ENCODE assay signal across 8 cellular contexts in genomic region chr14:61525293-61526011, GRCh38.
DNase-seq lines count a peak whose midpoint lies in the region; ATAC-seq and TF ChIP-seq lines count a peak whose summit lies in the region.

No MANE protein-coding gene starts in this region.

- ATAC-seq in HCT116 (peak; percentile 85), left ventricle myocardium superior (peak; percentile 82)

- TF ChIP-seq CTCF in HCT116 (IDR thresholded peaks at IDR 0.05 in 2 of 3, conservative IDR thresholded peaks at IDR 0.05 in 1 of 3; ENCODE audit: borderline replicate concordance in 1 of 3, insufficient read depth in 1 of 3, low read depth in 2 of 3, low read length in 2 of 3) = no peak

- DNase-seq in ELF-1 (ENCODE audit: low read depth, low spot score) (peak; percentile 59), HCT116 (ENCODE audit: low read depth, low spot score) (peak; percentile 97), NOMO-1 treated with DMSO at 0.1 percent for 48 hours (lab: John Stamatoyannopoulos, UW; ENCODE audit: unreplicated experiment) (peak; percentile 56), left ventricle myocardium superior (peak; percentile 76), 8988T (no peak), DMS 273 (lab: John Stamatoyannopoulos, UW; ENCODE audit: unreplicated experiment) (no peak)
- DNase-seq in activated T-helper 2 cell treated with anti-CD3 and anti-CD28 coated beads, Interferon-gamma antibody, Interleukin-2, Interleukin-4, amounts not matched to agents 10 μg/mL and 5 μg/mL and 100 μg/mL, durations not matched to agents 14 hours and 24 hours and 36 hours (ENCODE audit: low spot score) = peak; percentile 60
- DNase-seq in stimulated activated CD4-positive, alpha-beta T cell treated with anti-CD3 and anti-CD28 coated beads, Interleukin-2, amount 100 ng/mL, for 48 hours = peak; percentile 57 to 63

- peak; percentile 13; the same call in 1 of the 2 replicates for TF ChIP-seq RAD21 in HCT116 (IDR thresholded peaks at IDR 0.05; ENCODE audit: low read depth)

- H3K4me1 ChIP-seq in HCT116 (ENCODE audit: control insufficient read depth in 1 of 2, insufficient read depth in 2 of 2, low read length in 2 of 2) = peaks cover 63 to 66% of the 10 kb centered on the region in 2 experiments

- H3K9me3 Mint-ChIP-seq in activated T-helper 2 cell treated with anti-CD3 and anti-CD28 coated beads, Interferon-gamma antibody, Interleukin-2, Interleukin-4, amounts not matched to agents 10 μg/mL and 5 μg/mL and 100 μg/mL, durations not matched to agents 14 hours and 24 hours and 36 hours = peaks cover 6% of the 10 kb centered on the region

- H3K79me2 ChIP-seq in HCT116 (ENCODE audit: insufficient read depth, low read length) = no peaks in the 10 kb centered on the region

- H2AFZ ChIP-seq in HCT116 (ENCODE audit: low read depth, low read length, poor library complexity, severe bottlenecking) = no peak overlapping the region

- no peaks in the 10 kb centered on the region for H3K9me2 ChIP-seq in HCT116 (ENCODE audit: insufficient read depth)

- peak overlapping the region; percentile 74 for H3K27ac Mint-ChIP-seq in activated T-helper 2 cell treated with anti-CD3 and anti-CD28 coated beads, Interferon-gamma antibody, Interleukin-2, Interleukin-4, amounts not matched to agents 10 μg/mL and 5 μg/mL and 100 μg/mL, durations not matched to agents 14 hours and 24 hours and 36 hours

- no peak for TF ChIP-seq POLR2A in HCT116 (IDR thresholded peaks at IDR 0.05; ENCODE audit: borderline replicate concordance, extremely low read depth, insufficient read depth, insufficient read length)

- peak overlapping the region; percentile 92 for H3K27ac ChIP-seq in HCT116 (ENCODE audit: low read depth, low read length)

- H3K9ac ChIP-seq in HCT116 (ENCODE audit: low read length) = peak overlapping the region; percentile 48

- no peaks in the 10 kb centered on the region for H3K27me3 Mint-ChIP-seq in activated T-helper 2 cell treated with anti-CD3 and anti-CD28 coated beads, Interferon-gamma antibody, Interleukin-2, Interleukin-4, amounts not matched to agents 10 μg/mL and 5 μg/mL and 100 μg/mL, durations not matched to agents 14 hours and 24 hours and 36 hours (ENCODE audit: low read depth)

- peak overlapping the region; percentile 71 for H3K4me2 ChIP-seq in HCT116 (ENCODE audit: low read length)

- no peaks in the 10 kb centered on the region for H3K36me3 ChIP-seq in HCT116 (ENCODE audit: control insufficient read depth in 1 of 2, insufficient read depth in 2 of 2, low read length in 2 of 2)

- H4K20me1 ChIP-seq in HCT116 (ENCODE audit: insufficient read depth) = no peaks in the 10 kb centered on the region

- H3K4me3 Mint-ChIP-seq in activated T-helper 2 cell treated with anti-CD3 and anti-CD28 coated beads, Interferon-gamma antibody, Interleukin-2, Interleukin-4, amounts not matched to agents 10 μg/mL and 5 μg/mL and 100 μg/mL, durations not matched to agents 14 hours and 24 hours and 36 hours (ENCODE audit: low read depth) = peak overlapping the region; percentile 2

- RAD21 ChIA-PET in HCT116 (lab: Charles Lee; ENCODE audit: low non-redundant PET in 1 of 2, low total read pairs in 2 of 2, uncharacterized antibody in 2 of 2, unreplicated experiment in 2 of 2) = interaction anchor here (1.0 to 1.5 kb wide), 4 partner anchors 12 to 312 kb away, joined by 3 to 6 read pairs (median 5); no protein-coding TSS in a partner anchor

- peak overlapping the region in 1 of 2 experiments; percentile 15; a peak in 2 of 4 replicates for H3K4me3 ChIP-seq in HCT116 (replicated peaks in 1 of 2; ENCODE audit: low read depth in 1 of 2, low read length in 2 of 2)

- CTCF ChIA-PET in HCT116 (lab: Charles Lee) = interaction anchor here (1.8 kb wide), 1 partner anchor 50 kb away, joined by 7 read pairs; no protein-coding TSS in a partner anchor

- no TSS peak for BruUV-seq in HCT116 (replicated peaks; lab: Mats Ljungman, UMichigan)

- POLR2A ChIA-PET in HCT116 (lab: Charles Lee) = interaction anchor here (0.9 to 6.7 kb wide), 9 partner anchors 11 to 312 kb away, joined by 3 to 45 read pairs (median 6); partner anchors contain the start of gene HIF1A

- no peaks in the 10 kb centered on the region for H3K9me3 ChIP-seq in HCT116 (ENCODE audit: control insufficient read depth in 1 of 2, insufficient read depth in 1 of 2, low read depth in 1 of 2, low read length in 2 of 2)

- H3K36me3 Mint-ChIP-seq in activated T-helper 2 cell treated with anti-CD3 and anti-CD28 coated beads, Interferon-gamma antibody, Interleukin-2, Interleukin-4, amounts not matched to agents 10 μg/mL and 5 μg/mL and 100 μg/mL, durations not matched to agents 14 hours and 24 hours and 36 hours (ENCODE audit: low read depth) = peaks cover 57% of the 10 kb centered on the region

- H3K27me3 ChIP-seq in HCT116 (ENCODE audit: insufficient read depth, low read length) = no peaks in the 10 kb centered on the region

- intact Hi-C loops in HCT116 (cut with micrococcal nuclease) (loop anchor here (1.0 kb wide), 1 partner anchor 38 kb away; no protein-coding TSS in a partner anchor), left ventricle myocardium superior (cut with micrococcal nuclease) (no loop called here)
- intact Hi-C loops in activated T-helper 2 cell treated with anti-CD3 and anti-CD28 coated beads, Interferon-gamma antibody, Interleukin-2, Interleukin-4, amounts not matched to agents 10 μg/mL and 5 μg/mL and 100 μg/mL, durations not matched to agents 14 hours and 24 hours and 36 hours (cut with micrococcal nuclease) = loop anchor here (1.0 to 5.0 kb wide), 7 partner anchors 15 to 137 kb away; no protein-coding TSS in a partner anchor

- peaks cover 69% of the 10 kb centered on the region for H3K4me1 Mint-ChIP-seq in activated T-helper 2 cell treated with anti-CD3 and anti-CD28 coated beads, Interferon-gamma antibody, Interleukin-2, Interleukin-4, amounts not matched to agents 10 μg/mL and 5 μg/mL and 100 μg/mL, durations not matched to agents 14 hours and 24 hours and 36 hours (ENCODE audit: low read depth)

TF ChIP-seq in HCT116, 20 proteins besides CTCF, POLR2A, EP300 and RAD21 (continues in another document):
- no peak for TF ChIP-seq ZFX (IDR thresholded peaks at IDR 0.05)
- no peak for TF ChIP-seq EGR1 (IDR thresholded peaks at IDR 0.05; ENCODE audit: low read depth)
- no peak for TF ChIP-seq ATF3 (IDR thresholded peaks at IDR 0.05)
- no peak for TF ChIP-seq EZH2phosphoT487 (IDR thresholded peaks at IDR 0.05; ENCODE audit: borderline replicate concordance)
- TF ChIP-seq FOSL1 (IDR thresholded peaks at IDR 0.05; ENCODE audit: low read depth) = peak; percentile 93
- peak; percentile 85 for TF ChIP-seq TCF7L2 (IDR thresholded peaks at IDR 0.05; ENCODE audit: borderline replicate concordance, extremely low read depth, insufficient read depth, insufficient read length)
- TF ChIP-seq SRF (IDR thresholded peaks at IDR 0.05; ENCODE audit: low read depth) = peak; percentile 72; the same call in 1 of the 2 replicates
- no peak for TF ChIP-seq REST (IDR thresholded peaks at IDR 0.05; ENCODE audit: low read depth)
- TF ChIP-seq SP1 (IDR thresholded peaks at IDR 0.05; ENCODE audit: low read depth) = peak; percentile 93
- TF ChIP-seq ZBTB33 (IDR thresholded peaks at IDR 0.05; ENCODE audit: extremely low read depth, insufficient replicate concordance, low read length) = peak; percentile 71
- peak; percentile 96 for TF ChIP-seq JUND (IDR thresholded peaks at IDR 0.05)
- peak; percentile 89 for TF ChIP-seq SIN3A (IDR thresholded peaks at IDR 0.05; ENCODE audit: low read depth)

Comparison
In these comparisons a context has a peak if more than half of its experiments do, and no peak if none do; other contexts are left out.
1. DNase-seq: peak in ELF-1 (single experiment), HCT116 (single experiment), NOMO-1 treated with DMSO at 0.1 percent for 48 hours (single experiment), activated T-helper 2 cell treated with anti-CD3 and anti-CD28 coated beads, Interferon-gamma antibody, Interleukin-2, Interleukin-4, amounts not matched to agents 10 μg/mL and 5 μg/mL and 100 μg/mL, durations not matched to agents 14 hours and 24 hours and 36 hours (single experiment), left ventricle myocardium superior (single experiment) and stimulated activated CD4-positive, alpha-beta T cell treated with anti-CD3 and anti-CD28 coated beads, Interleukin-2, amount 100 ng/mL, for 48 hours (2 of 2); none in 8988T (single experiment) and DMS 273 (single experiment).